Comparison of ENCODE assay signal across 8 cellular contexts in the genomic region with DNA sequence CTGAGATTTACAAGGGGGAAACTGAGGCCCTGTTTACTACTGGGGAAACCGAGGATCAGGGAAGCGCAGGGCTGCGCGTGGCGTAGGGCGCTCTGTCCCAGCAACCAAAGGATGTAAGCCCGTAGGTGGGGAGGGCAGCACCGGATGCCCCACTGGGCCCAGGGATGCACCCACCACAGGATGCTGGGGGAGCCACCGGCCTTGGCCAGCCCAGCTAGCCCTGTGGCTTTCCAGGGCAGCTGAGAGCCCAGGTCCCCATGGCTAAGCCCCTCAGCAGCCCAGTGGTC.
DNase-seq lines count a peak whose midpoint lies in the region; TF ChIP-seq lines count a peak whose summit lies in the region.

No MANE protein-coding gene starts in this region.

- peaks cover 48% of the 10 kb centered on the region for H3K36me3 ChIP-seq in brain microvascular endothelial cell (replicated peaks)
- peaks cover 24 to 27% of the 10 kb centered on the region in 2 donors for H3K36me3 ChIP-seq in mucosa of rectum (ENCODE audit: control insufficient read depth in 2 of 2, insufficient read depth in 2 of 2, low read length in 2 of 2)

- DNase-seq in HFF-Myc (ENCODE audit: extremely low read depth, low read depth) (no peak), brain microvascular endothelial cell (no peak), NCI-H1092 treated with DMSO at 0.1 percent for 48 hours (lab: John Stamatoyannopoulos, UW) (no peak), islet precursor cell (no peak), NCI-H1694 (lab: John Stamatoyannopoulos, UW) (no peak)
- DNase-seq in activated CD4-positive, alpha-beta T cell treated with anti-CD3 and anti-CD28 coated beads, Interleukin-2, amount 50 U/mL, for 4 hours = no peak

- H3K27me3 ChIP-seq in brain microvascular endothelial cell (replicated peaks) (no peaks in the 10 kb centered on the region), mucosa of rectum (ENCODE audit: control insufficient read depth in 2 of 2, insufficient read depth in 2 of 2, low read length in 2 of 2) (no peaks in the 10 kb centered on the region)

- no peaks in the 10 kb centered on the region for H3K9me3 ChIP-seq in mucosa of rectum (ENCODE audit: control insufficient read depth in 2 of 2, low read length in 2 of 2)

- in situ Hi-C loops in brain microvascular endothelial cell (cut with HindIII; ENCODE audit: low pct_ligation_motif_present, low sequenced_read_pairs) = no loop called here

- peak overlapping the region; percentile 86 to 94 for H3K9ac ChIP-seq in mucosa of rectum (ENCODE audit: low read depth in 1 of 2, low read length in 2 of 2)

- H3K4me1 ChIP-seq in mucosa of rectum (ENCODE audit: control insufficient read depth in 2 of 2, insufficient read depth in 2 of 2, low read length in 2 of 2) = peaks cover 16 to 17% of the 10 kb centered on the region in 2 donors

- H3K4me3 ChIP-seq in HFF-Myc (replicated peaks; ENCODE audit: low read depth, low read length) = peak overlapping the region; percentile 65
- H3K4me3 ChIP-seq in brain microvascular endothelial cell (ENCODE audit: low read depth, low read length) = peak overlapping the region; percentile 47
- peak overlapping the region; percentile 67 to 89 for H3K4me3 ChIP-seq in mucosa of rectum (ENCODE audit: low read length in 2 of 2)

- H3K27ac ChIP-seq in 22Rv1 (peak overlapping the region; percentile 84), brain microvascular endothelial cell (peak overlapping the region; percentile 23), mucosa of rectum (ENCODE audit: low read depth in 2 of 2, low read length in 2 of 2) (peak overlapping the region; percentile 68 to 73)

- no peak for TF ChIP-seq CTCF in 22Rv1 (IDR thresholded peaks at IDR 0.05)
- TF ChIP-seq CTCF in HFF-Myc (IDR thresholded peaks at IDR 0.05; ENCODE audit: low read depth, low read length, missing control alignments) = no peak
- TF ChIP-seq CTCF in brain microvascular endothelial cell (IDR thresholded peaks at IDR 0.05; ENCODE audit: low read depth, low read length, missing control alignments) = no peak

Comparison
In these comparisons a context has a peak if more than half of its experiments do, and no peak if none do; other contexts are left out.
1. H3K27ac ChIP-seq: peak in every context shown above with its lines; median percentile 84 in 22Rv1; 70 in mucosa of rectum; 23 in brain microvascular endothelial cell.